Comparison of ENCODE assay signal across 1 cellular context in genomic region chr17:28318759-28319660, GRCh38.
TF ChIP-seq lines count a peak whose summit lies in the region.

TSS of gene TMEM97 (plus strand) at chr17:28319200. CDS start at chr17:28319240, 40 bp downstream.

TF ChIP-seq in HepG2, 621 proteins besides CTCF, POLR2A, EP300 and RAD21 (continued from another document and continues in another):
- TF ChIP-seq MYNN (CRISPR knock-in tag; IDR thresholded peaks at IDR 0.05; ENCODE audit: low read depth), result no peak
- 0 out of 2 replicates have a peak, but pooled peaks have one; percentile 25 for TF ChIP-seq PAXIP1 (CRISPR knock-in tag; conservative IDR thresholded peaks at IDR 0.05)
- no peak for TF ChIP-seq NONO (IDR thresholded peaks at IDR 0.05)
- no peak for TF ChIP-seq NONO (CRISPR knock-in tag; conservative IDR thresholded peaks at IDR 0.05)
- TF ChIP-seq IRF9 (CRISPR knock-in tag; IDR thresholded peaks at IDR 0.05; ENCODE audit: borderline replicate concordance), result peak; percentile 55
- TF ChIP-seq ZNF570 (CRISPR knock-in tag; IDR thresholded peaks at IDR 0.05; ENCODE audit: borderline replicate concordance), result no peak
- no peak for TF ChIP-seq ARNT (IDR thresholded peaks at IDR 0.05)
- TF ChIP-seq SUZ12 (IDR thresholded peaks at IDR 0.05; ENCODE audit: low read depth, low read length), result no peak
- no peak for TF ChIP-seq PTBP1 (IDR thresholded peaks at IDR 0.05; ENCODE audit: low read depth, low read length, poor library complexity, severe bottlenecking)
- no peak for TF ChIP-seq FOXP1 (IDR thresholded peaks at IDR 0.05)
- no peak for TF ChIP-seq FOXP1 (CRISPR knock-in tag; IDR thresholded peaks at IDR 0.05)
- TF ChIP-seq, protein P1, sequence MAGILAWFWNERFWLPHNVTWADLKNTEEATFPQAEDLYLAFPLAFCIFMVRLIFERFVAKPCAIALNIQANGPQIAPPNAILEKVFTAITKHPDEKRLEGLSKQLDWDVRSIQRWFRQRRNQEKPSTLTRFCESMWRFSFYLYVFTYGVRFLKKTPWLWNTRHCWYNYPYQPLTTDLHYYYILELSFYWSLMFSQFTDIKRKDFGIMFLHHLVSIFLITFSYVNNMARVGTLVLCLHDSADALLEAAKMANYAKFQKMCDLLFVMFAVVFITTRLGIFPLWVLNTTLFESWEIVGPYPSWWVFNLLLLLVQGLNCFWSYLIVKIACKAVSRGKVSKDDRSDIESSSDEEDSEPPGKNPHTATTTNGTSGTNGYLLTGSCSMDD (CRISPR knock-in tag; IDR thresholded peaks at IDR 0.05), result no peak
- TF ChIP-seq ZMAT5 (CRISPR knock-in tag; IDR thresholded peaks at IDR 0.05; ENCODE audit: borderline replicate concordance, low read depth), result 0 out of 2 replicates have a peak, but pooled peaks have one; percentile 6
- TF ChIP-seq, protein P2, sequence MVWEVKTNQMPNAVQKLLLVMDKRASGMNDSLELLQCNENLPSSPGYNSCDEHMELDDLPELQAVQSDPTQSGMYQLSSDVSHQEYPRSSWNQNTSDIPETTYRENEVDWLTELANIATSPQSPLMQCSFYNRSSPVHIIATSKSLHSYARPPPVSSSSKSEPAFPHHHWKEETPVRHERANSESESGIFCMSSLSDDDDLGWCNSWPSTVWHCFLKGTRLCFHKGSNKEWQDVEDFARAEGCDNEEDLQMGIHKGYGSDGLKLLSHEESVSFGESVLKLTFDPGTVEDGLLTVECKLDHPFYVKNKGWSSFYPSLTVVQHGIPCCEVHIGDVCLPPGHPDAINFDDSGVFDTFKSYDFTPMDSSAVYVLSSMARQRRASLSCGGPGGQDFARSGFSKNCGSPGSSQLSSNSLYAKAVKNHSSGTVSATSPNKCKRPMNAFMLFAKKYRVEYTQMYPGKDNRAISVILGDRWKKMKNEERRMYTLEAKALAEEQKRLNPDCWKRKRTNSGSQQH (CRISPR knock-in tag; IDR thresholded peaks at IDR 0.05; ENCODE audit: low read depth), result no peak; the same call in 1 of the 2 replicates
- TF ChIP-seq ZNF501 (CRISPR knock-in tag; IDR thresholded peaks at IDR 0.05), result peak; percentile 52; the same call in 1 of the 2 replicates
- 0 out of 2 replicates have a peak, but pooled peaks have one; percentile 82 for TF ChIP-seq ISX (CRISPR knock-in tag; conservative IDR thresholded peaks at IDR 0.05)
- no peak; the same call in 1 of the 2 replicates for TF ChIP-seq ZNF121 (CRISPR knock-in tag; IDR thresholded peaks at IDR 0.05)
- TF ChIP-seq, protein P3, sequence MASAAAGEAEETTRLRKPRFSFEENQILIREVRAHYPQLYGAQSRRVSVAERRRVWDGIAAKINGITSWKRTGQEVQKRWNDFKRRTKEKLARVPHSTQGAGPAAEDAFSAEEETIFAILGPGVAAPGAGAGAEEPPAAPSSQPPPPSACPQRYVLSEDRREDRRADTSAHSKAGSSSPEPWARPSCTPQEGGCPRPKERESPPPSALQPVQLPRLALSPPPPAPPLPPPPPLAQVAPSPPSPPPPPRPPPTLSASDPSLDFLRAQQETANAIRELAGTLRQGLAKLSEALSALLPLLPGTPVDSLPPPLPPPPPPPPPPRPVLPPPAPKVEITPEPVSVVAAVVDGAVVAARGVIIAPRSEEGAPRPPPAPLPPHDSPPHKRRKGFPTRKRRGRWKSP (CRISPR knock-in tag; IDR thresholded peaks at IDR 0.05), result peak; percentile 95
- TF ChIP-seq, protein P4, sequence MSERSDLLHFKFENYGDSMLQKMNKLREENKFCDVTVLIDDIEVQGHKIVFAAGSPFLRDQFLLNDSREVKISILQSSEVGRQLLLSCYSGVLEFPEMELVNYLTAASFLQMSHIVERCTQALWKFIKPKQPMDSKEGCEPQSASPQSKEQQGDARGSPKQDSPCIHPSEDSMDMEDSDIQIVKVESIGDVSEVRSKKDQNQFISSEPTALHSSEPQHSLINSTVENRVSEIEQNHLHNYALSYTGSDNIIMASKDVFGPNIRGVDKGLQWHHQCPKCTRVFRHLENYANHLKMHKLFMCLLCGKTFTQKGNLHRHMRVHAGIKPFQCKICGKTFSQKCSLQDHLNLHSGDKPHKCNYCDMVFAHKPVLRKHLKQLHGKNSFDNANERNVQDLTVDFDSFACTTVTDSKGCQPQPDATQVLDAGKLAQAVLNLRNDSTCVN (CRISPR knock-in tag; IDR thresholded peaks at IDR 0.05; ENCODE audit: borderline replicate concordance), result peak; percentile 59; the same call in 1 of the 2 replicates
- TF ChIP-seq TCF7 (IDR thresholded peaks at IDR 0.05; ENCODE audit: low read depth), result no peak
- TF ChIP-seq GLI4 (CRISPR knock-in tag; IDR thresholded peaks at IDR 0.05; ENCODE audit: borderline replicate concordance), result no peak
- TF ChIP-seq ZNF292 (CRISPR knock-in tag; IDR thresholded peaks at IDR 0.05; ENCODE audit: borderline replicate concordance, low read depth), result peak; percentile 74; the same call in 1 of the 2 replicates
- TF ChIP-seq MAF1 (CRISPR knock-in tag; IDR thresholded peaks at IDR 0.05; ENCODE audit: borderline replicate concordance), result peak; percentile 94
- peak; percentile 24; the same call in 1 of the 2 replicates for TF ChIP-seq ZNF337 (CRISPR knock-in tag; IDR thresholded peaks at IDR 0.05; ENCODE audit: borderline replicate concordance, low read depth)
- TF ChIP-seq KDM3A (CRISPR knock-in tag; IDR thresholded peaks at IDR 0.05; ENCODE audit: low read depth), result no peak
- peak; percentile 27; the same call in 1 of the 2 replicates for TF ChIP-seq CEBPG (CRISPR knock-in tag; IDR thresholded peaks at IDR 0.05)
- TF ChIP-seq ATF1 (CRISPR knock-in tag; IDR thresholded peaks at IDR 0.05), result peak; percentile 91
- no peak; the same call in 1 of the 2 replicates for TF ChIP-seq ONECUT2 (CRISPR knock-in tag; IDR thresholded peaks at IDR 0.05)
- TF ChIP-seq, protein P5, sequence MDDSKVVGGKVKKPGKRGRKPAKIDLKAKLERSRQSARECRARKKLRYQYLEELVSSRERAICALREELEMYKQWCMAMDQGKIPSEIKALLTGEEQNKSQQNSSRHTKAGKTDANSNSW (CRISPR knock-in tag; IDR thresholded peaks at IDR 0.05; ENCODE audit: borderline replicate concordance), result no peak; the same call in 1 of the 2 replicates
- no peak for TF ChIP-seq HDAC6 (IDR thresholded peaks at IDR 0.05; ENCODE audit: low read depth, low read length)
- TF ChIP-seq CBX2 (IDR thresholded peaks at IDR 0.05; ENCODE audit: low read depth, low read length), result no peak
- no peak for TF ChIP-seq CBX2 (CRISPR knock-in tag; IDR thresholded peaks at IDR 0.05; ENCODE audit: low read depth)
- peak; percentile 68; the same call in 1 of the 2 replicates for TF ChIP-seq YEATS4 (CRISPR knock-in tag; IDR thresholded peaks at IDR 0.05; ENCODE audit: borderline replicate concordance)
- TF ChIP-seq NCOA5 (CRISPR knock-in tag; IDR thresholded peaks at IDR 0.05), result no peak
- no peak for TF ChIP-seq ZNF260 (CRISPR knock-in tag; IDR thresholded peaks at IDR 0.05; ENCODE audit: borderline replicate concordance, low read depth)
- no peak for TF ChIP-seq MTA1 (CRISPR knock-in tag; IDR thresholded peaks at IDR 0.05; ENCODE audit: borderline replicate concordance)
- TF ChIP-seq ZMYM2 (CRISPR knock-in tag; IDR thresholded peaks at IDR 0.05), result peak; percentile 67; the same call in 1 of the 2 replicates
- peak; percentile 31; the same call in 1 of the 2 replicates for TF ChIP-seq ZNF547 (CRISPR knock-in tag; IDR thresholded peaks at IDR 0.05)
- peak; percentile 18; the same call in 1 of the 2 replicates for TF ChIP-seq IRF2 (CRISPR knock-in tag; IDR thresholded peaks at IDR 0.05)
- TF ChIP-seq NR2C2 (CRISPR knock-in tag; IDR thresholded peaks at IDR 0.05; ENCODE audit: borderline replicate concordance), result peak; percentile 37; the same call in 1 of the 2 replicates
- TF ChIP-seq ZNF264 (CRISPR knock-in tag; IDR thresholded peaks at IDR 0.05), result 0 out of 2 replicates have a peak, but pooled peaks have one; percentile 45
- peak; percentile 22; the same call in 1 of the 2 replicates for TF ChIP-seq THYN1 (CRISPR knock-in tag; IDR thresholded peaks at IDR 0.05; ENCODE audit: borderline replicate concordance, low read depth)
- TF ChIP-seq ARNT2 (CRISPR knock-in tag; IDR thresholded peaks at IDR 0.05; ENCODE audit: low read depth), result peak; percentile 52
- TF ChIP-seq ZNF670 (CRISPR knock-in tag; IDR thresholded peaks at IDR 0.05; ENCODE audit: borderline replicate concordance), result peak; percentile 49; the same call in 1 of the 2 replicates
- 0 out of 2 replicates have a peak, but pooled peaks have one; percentile 53 for TF ChIP-seq ZNF138 (CRISPR knock-in tag; IDR thresholded peaks at IDR 0.05; ENCODE audit: low read depth)
- TF ChIP-seq MEIS2 (CRISPR knock-in tag; IDR thresholded peaks at IDR 0.05), result peak; percentile 78
- TF ChIP-seq ELK4 (CRISPR knock-in tag; IDR thresholded peaks at IDR 0.05; ENCODE audit: borderline replicate concordance), result 0 out of 2 replicates have a peak, but pooled peaks have one; percentile 13
- TF ChIP-seq MIXL1 (CRISPR knock-in tag; IDR thresholded peaks at IDR 0.05), result no peak
- no peak for TF ChIP-seq BCL6 (CRISPR knock-in tag; IDR thresholded peaks at IDR 0.05)
- TF ChIP-seq CCAR2 (optimal IDR thresholded peaks at IDR 0.05; ENCODE audit: low read depth, low read length), result no peak
- TF ChIP-seq RELA (CRISPR knock-in tag; IDR thresholded peaks at IDR 0.05), result no peak
- no peak for TF ChIP-seq ZNF3 (CRISPR knock-in tag; IDR thresholded peaks at IDR 0.05)
- no peak for TF ChIP-seq NPAS2 (CRISPR knock-in tag; IDR thresholded peaks at IDR 0.05; ENCODE audit: borderline replicate concordance)
- TF ChIP-seq, protein P6, sequence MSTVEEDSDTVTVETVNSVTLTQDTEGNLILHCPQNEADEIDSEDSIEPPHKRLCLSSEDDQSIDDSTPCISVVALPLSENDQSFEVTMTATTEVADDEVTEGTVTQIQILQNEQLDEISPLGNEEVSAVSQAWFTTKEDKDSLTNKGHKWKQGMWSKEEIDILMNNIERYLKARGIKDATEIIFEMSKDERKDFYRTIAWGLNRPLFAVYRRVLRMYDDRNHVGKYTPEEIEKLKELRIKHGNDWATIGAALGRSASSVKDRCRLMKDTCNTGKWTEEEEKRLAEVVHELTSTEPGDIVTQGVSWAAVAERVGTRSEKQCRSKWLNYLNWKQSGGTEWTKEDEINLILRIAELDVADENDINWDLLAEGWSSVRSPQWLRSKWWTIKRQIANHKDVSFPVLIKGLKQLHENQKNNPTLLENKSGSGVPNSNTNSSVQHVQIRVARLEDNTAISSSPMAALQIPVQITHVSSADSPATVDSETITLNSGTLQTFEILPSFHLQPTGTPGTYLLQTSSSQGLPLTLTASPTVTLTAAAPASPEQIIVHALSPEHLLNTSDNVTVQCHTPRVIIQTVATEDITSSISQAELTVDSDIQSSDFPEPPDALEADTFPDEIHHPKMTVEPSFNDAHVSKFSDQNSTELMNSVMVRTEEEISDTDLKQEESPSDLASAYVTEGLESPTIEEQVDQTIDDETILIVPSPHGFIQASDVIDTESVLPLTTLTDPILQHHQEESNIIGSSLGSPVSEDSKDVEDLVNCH (CRISPR knock-in tag; IDR thresholded peaks at IDR 0.05), result no peak
- TF ChIP-seq NFRKB (IDR thresholded peaks at IDR 0.05), result no peak
- TF ChIP-seq GPN1 (CRISPR knock-in tag; IDR thresholded peaks at IDR 0.05; ENCODE audit: borderline replicate concordance), result 0 out of 2 replicates have a peak, but pooled peaks have one; percentile 31
- TF ChIP-seq RFX3 (CRISPR knock-in tag; IDR thresholded peaks at IDR 0.05), result no peak
